In the genomic region with DNA sequence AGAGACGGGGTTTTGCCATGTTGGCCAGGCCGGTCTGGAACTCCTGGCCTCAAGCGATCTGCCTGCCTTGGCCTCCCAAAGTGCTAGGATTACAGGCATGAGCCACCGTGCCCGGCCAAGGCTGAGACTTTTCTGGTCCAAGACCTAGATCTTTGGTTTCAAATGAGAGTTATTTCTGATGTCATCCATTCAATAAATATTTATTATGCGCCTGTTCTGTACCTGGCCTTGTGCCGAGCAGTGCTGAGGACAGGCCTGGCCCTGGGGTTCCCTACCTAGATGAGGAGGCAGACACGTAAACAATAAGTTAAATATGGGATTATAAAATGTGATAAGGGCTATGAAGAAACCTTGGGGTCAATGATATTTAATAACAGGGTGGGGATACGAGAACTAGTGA, we compare ENCODE assay signal across 17 cellular contexts. TPM values are rescaled to one million over a fixed set of nuclear protein-coding genes. Genes with fewer than 3 reads are reported as not detected.
"Had no signal": no experiment of that assay in that cellular context is flagged by ENCODE, and none has a peak within 500 bp of the region (broad histone marks: within the 10 kb centered on the region; RNA-seq: fewer than 3 reads in every experiment).

No MANE protein-coding gene starts in this region.

- H3K4me3 ChIP-seq: sigmoid colon, vagina had no signal

- H3K9me3 Mint-ChIP-seq: activated naive CD4-positive, alpha-beta T cell treated with anti-CD3 and anti-CD28 coated beads, Interleukin-2, amount 50 U/mL, for 24 hours; stimulated activated naive CD8-positive, alpha-beta T cell treated with anti-CD3 and anti-CD28 coated beads, Interleukin-15, amount 100 ng/mL, for 72 hours had no signal

- ATAC-seq: esophagus mucosa; naive thymus-derived CD4-positive, alpha-beta T cell; stimulated activated naive CD8-positive, alpha-beta T cell treated with anti-CD3 and anti-CD28 coated beads, Interleukin-15, amount 100 ng/mL, for 72 hours had no signal

- H3K27me3 ChIP-seq: sigmoid colon, vagina had no signal

- H3K36me3 ChIP-seq: vagina had no signal

- DNase-seq: activated CD8-positive, alpha-beta memory T cell treated with anti-CD3 and anti-CD28 coated beads for 24 hours; dermis blood vessel endothelial cell; hippocampal formation; kidney glomerular epithelial cell; naive thymus-derived CD4-positive, alpha-beta T cell; nucleus accumbens; sigmoid colon; stimulated activated CD4-positive, alpha-beta T cell treated with anti-CD3 and anti-CD28 coated beads, Interleukin-12 subunit alpha, Interleukin-12 subunit beta, amount 100 ng/mL, for 4 hours; stimulated activated CD4-positive, alpha-beta T cell treated with anti-CD3 and anti-CD28 coated beads, Interleukin-2, amount 100 ng/mL, for 48 hours; stimulated activated naive CD8-positive, alpha-beta T cell treated with anti-CD3 and anti-CD28 coated beads, Interleukin-15, amount 100 ng/mL, for 72 hours; T1000 had no signal

- H3K27ac Mint-ChIP-seq: activated naive CD4-positive, alpha-beta T cell treated with anti-CD3 and anti-CD28 coated beads, Interleukin-2, amount 50 U/mL, for 24 hours; stimulated activated naive CD8-positive, alpha-beta T cell treated with anti-CD3 and anti-CD28 coated beads, Interleukin-15, amount 100 ng/mL, for 72 hours had no signal

- H3K9me3 ChIP-seq: sigmoid colon, vagina had no signal

- H3K36me3 Mint-ChIP-seq: brain had no signal

- H3K4me3 Mint-ChIP-seq: activated naive CD4-positive, alpha-beta T cell treated with anti-CD3 and anti-CD28 coated beads, Interleukin-2, amount 50 U/mL, for 24 hours; naive thymus-derived CD4-positive, alpha-beta T cell; stimulated activated naive CD8-positive, alpha-beta T cell treated with anti-CD3 and anti-CD28 coated beads, Interleukin-15, amount 100 ng/mL, for 72 hours had no signal

- H3K27me3 Mint-ChIP-seq: activated naive CD4-positive, alpha-beta T cell treated with anti-CD3 and anti-CD28 coated beads, Interleukin-2, amount 50 U/mL, for 24 hours; naive thymus-derived CD4-positive, alpha-beta T cell; stimulated activated naive CD8-positive, alpha-beta T cell treated with anti-CD3 and anti-CD28 coated beads, Interleukin-15, amount 100 ng/mL, for 72 hours had no signal

RNA-seq across cellular contexts. Expression of a gene that starts 59.9 kb away (rescaled TPM):
- total RNA-seq: dermis blood vessel endothelial cell, glomerular endothelial cell, pulmonary artery endothelial cell, sigmoid colon, vagina had no signal
